13 cellular contexts compared by ENCODE assay signal in genomic region chr1:46673749-46674182, GRCh38. TPM values are rescaled to one million over a fixed set of nuclear protein-coding genes. Genes with fewer than 3 reads are reported as not detected.
DNase-seq lines count a peak whose midpoint lies in the region; ATAC-seq, FAIRE-seq and TF ChIP-seq lines count a peak whose summit lies in the region.
"Had no signal": no experiment of that assay in that cellular context is flagged by ENCODE, and none has a peak within 500 bp of the region (broad histone marks: within the 10 kb centered on the region; RNA-seq: fewer than 3 reads in every experiment).

No MANE protein-coding gene starts in this region.

- H3K9me3 Mint-ChIP-seq in activated T-cell treated with anti-CD3 and anti-CD28 coated beads, Interleukin-2, amount 50 U/mL, for 24 hours, result no peaks in the 10 kb centered on the region
- no peaks in the 10 kb centered on the region for H3K9me3 Mint-ChIP-seq in neural progenitor cell

- H3K4me3 ChIP-seq in foreskin fibroblast (ENCODE audit: low read depth in 1 of 2, low read length in 2 of 2) (no peak overlapping the region), neural progenitor cell (no peak overlapping the region)
- H3K4me3 ChIP-seq: adrenal gland had no signal

- no peak for TF ChIP-seq CTCF in foreskin fibroblast (IDR thresholded peaks at IDR 0.05; ENCODE audit: low read depth, low read length)
- TF ChIP-seq CTCF in neural progenitor cell (IDR thresholded peaks at IDR 0.05), result no peak

- no peak overlapping the region for H3K9ac ChIP-seq in neural progenitor cell

- peaks cover 9% of the 10 kb centered on the region for H3F3A ChIP-seq in neural progenitor cell (ENCODE audit: low read depth)

- H3K36me3 ChIP-seq in neural progenitor cell, result peaks cover 7% of the 10 kb centered on the region

- H3K27me3 Mint-ChIP-seq in activated T-cell treated with anti-CD3 and anti-CD28 coated beads, Interleukin-2, amount 50 U/mL, for 24 hours, result no peaks in the 10 kb centered on the region
- no peaks in the 10 kb centered on the region for H3K27me3 Mint-ChIP-seq in neural progenitor cell (ENCODE audit: insufficient read depth, low read depth)

- H3K27ac ChIP-seq in neural progenitor cell, result no peak overlapping the region
- H3K27ac ChIP-seq: adrenal gland had no signal

- no peak for FAIRE-seq in HTR-8/SVneo (lab: Jason Lieb, UNC)
- FAIRE-seq: TTC549 had no signal

- no peaks in the 10 kb centered on the region for H3K79me2 ChIP-seq in neural progenitor cell (ENCODE audit: low read depth)

- H3K4me1 ChIP-seq in neural progenitor cell, result peaks cover 20% of the 10 kb centered on the region
- H3K4me1 ChIP-seq: adrenal gland had no signal

- peaks cover 64% of the 10 kb centered on the region for H3K36me3 Mint-ChIP-seq in activated T-cell treated with anti-CD3 and anti-CD28 coated beads, Interleukin-2, amount 50 U/mL, for 24 hours (ENCODE audit: low read depth)
- H3K36me3 Mint-ChIP-seq in neural progenitor cell, result peaks cover 5% of the 10 kb centered on the region

- peaks cover 36% of the 10 kb centered on the region for H3K4me1 Mint-ChIP-seq in activated T-cell treated with anti-CD3 and anti-CD28 coated beads, Interleukin-2, amount 50 U/mL, for 24 hours (ENCODE audit: low read depth)
- H3K4me1 Mint-ChIP-seq in neural progenitor cell, result no peaks in the 10 kb centered on the region

- no peaks in the 10 kb centered on the region for H3K27me3 ChIP-seq in neural progenitor cell
- H3K27me3 ChIP-seq: adrenal gland had no signal

- no peak overlapping the region for H2AFZ ChIP-seq in neural progenitor cell (replicated peaks)

- H3K27ac Mint-ChIP-seq in activated T-cell treated with anti-CD3 and anti-CD28 coated beads, Interleukin-2, amount 50 U/mL, for 24 hours, result peak overlapping the region; percentile 52
- no peak overlapping the region for H3K27ac Mint-ChIP-seq in neural progenitor cell

- no peaks in the 10 kb centered on the region for H3K9me3 ChIP-seq in neural progenitor cell (ENCODE audit: low read depth)
- H3K9me3 ChIP-seq: adrenal gland had no signal

- DNase-seq in DMS53 (lab: John Stamatoyannopoulos, UW) (peak; percentile 89), HTR-8/SVneo (ENCODE audit: insufficient read length, low spot score) (peak; percentile 26), foreskin fibroblast (peak; percentile 35 to 62), NOMO-1 treated with DMSO at 0.1 percent for 48 hours (lab: John Stamatoyannopoulos, UW; ENCODE audit: unreplicated experiment) (no peak), NCI-H774 (lab: John Stamatoyannopoulos, UW) (no peak), neural progenitor cell (ENCODE audit: low spot score) (no peak)
- peak; percentile 31 for DNase-seq in activated T-cell treated with anti-CD3 and anti-CD28 coated beads, Interleukin-2, amount 50 U/mL, for 24 hours
- DNase-seq: NCI-H2029 treated with DMSO at 0.1 percent for 48 hours had no signal

- ATAC-seq in HG02678 (IDR thresholded peaks at IDR 0.05; ENCODE audit: unreplicated experiment), result no peak

- no peaks in the 10 kb centered on the region for H4K20me1 ChIP-seq in neural progenitor cell (ENCODE audit: low read depth)

- H3K4me3 Mint-ChIP-seq in activated T-cell treated with anti-CD3 and anti-CD28 coated beads, Interleukin-2, amount 50 U/mL, for 24 hours, result no peak overlapping the region
- no peak overlapping the region for H3K4me3 Mint-ChIP-seq in neural progenitor cell

- H3K4me2 ChIP-seq in neural progenitor cell, result no peak overlapping the region

RNA-seq across cellular contexts. Expression of gene TEX38, which starts 2.1 kb away (rescaled TPM):
- total RNA-seq in neural progenitor cell (ENCODE audit: low replicate concordance), result not detected in 2 replicates
- total RNA-seq: mononuclear cell, renal cortical epithelial cell had no signal

RNA-seq across cellular contexts. Expression of gene ATPAF1, which starts 5.6 kb away (rescaled TPM):
- total RNA-seq in neural progenitor cell (ENCODE audit: low replicate concordance), result 65.1 and 79.3 TPM in 2 replicates

RNA-seq across cellular contexts. Expression of gene EFCAB14, which starts 45.1 kb away (rescaled TPM):
- 28.5 and 44.7 TPM in 2 replicates for total RNA-seq in neural progenitor cell (ENCODE audit: low replicate concordance)

RNA-seq across cellular contexts. Expression of gene MOB3C, which starts 57.2 kb away (rescaled TPM):
- total RNA-seq in neural progenitor cell (ENCODE audit: low replicate concordance), result 1.1 and 2.3 TPM in 2 replicates

Comparison
In these comparisons a context has a peak if more than half of its experiments do, and no peak if none do; other contexts are left out.
1. DNase-seq: peak in DMS53 (single experiment), HTR-8/SVneo (single experiment), activated T-cell treated with anti-CD3 and anti-CD28 coated beads, Interleukin-2, amount 50 U/mL, for 24 hours (single experiment) and foreskin fibroblast (2 of 2); none in NOMO-1 treated with DMSO at 0.1 percent for 48 hours (single experiment), NCI-H774 (single experiment) and neural progenitor cell (single experiment).